ENCODE assay signal across 22 cellular contexts in the genomic region with DNA sequence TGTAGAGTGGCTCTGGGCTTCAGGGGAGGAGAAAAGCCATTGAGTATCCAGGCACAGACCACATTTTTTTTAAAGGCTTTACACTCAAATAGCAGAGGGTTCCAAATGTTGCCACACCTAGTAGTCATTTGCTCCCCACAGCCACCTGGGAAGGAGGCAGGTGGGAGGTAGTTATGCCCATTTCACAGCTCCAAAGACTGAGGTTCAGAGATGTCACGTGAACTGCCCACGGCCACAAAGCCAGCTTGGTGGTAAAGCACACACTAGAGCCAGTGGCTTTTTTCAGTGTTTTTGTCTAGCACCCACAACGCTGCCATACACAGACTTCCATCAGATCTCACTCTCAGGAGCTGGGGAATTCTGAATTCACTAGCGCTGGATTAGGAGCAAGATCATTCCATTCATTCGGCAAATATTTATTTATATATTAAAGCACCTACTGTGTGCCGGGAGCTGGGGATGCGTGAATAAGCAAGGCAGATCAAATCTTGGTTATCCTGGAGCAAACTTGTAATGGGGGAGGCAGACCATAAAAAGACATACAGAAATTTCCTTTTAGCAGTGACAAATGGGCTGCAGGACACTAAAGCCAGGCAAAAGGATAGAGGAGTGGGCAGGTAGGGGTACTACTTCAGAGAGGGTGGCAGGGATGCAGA. TPM values are rescaled to one million over a fixed set of nuclear protein-coding genes. Genes with fewer than 3 reads are reported as not detected.
A peak's percentile ranks its signal among the peaks of the same experiment; 100 is the strongest.
DNase-seq lines count a peak whose midpoint lies in the region; ATAC-seq, FAIRE-seq and TF ChIP-seq lines count a peak whose summit lies in the region.
"Had no signal": no experiment of that assay in that cellular context is flagged by ENCODE, and none has a peak within 500 bp of the region (broad histone marks: within the 10 kb centered on the region; RNA-seq: fewer than 3 reads in every experiment).

No MANE protein-coding gene starts in this region.

- DNase-seq in activated naive CD4-positive, alpha-beta T cell treated with Interleukin-2 at 50 U/mL for 16 hours, result peak; percentile 23
- DNase-seq in activated naive CD4-positive, alpha-beta T cell treated with anti-CD3 and anti-CD28 coated beads, Interleukin-2, amount 50 U/mL, for 72 hours (ENCODE audit: low spot score in 2 of 2), result no peak
- DNase-seq in K562 (ENCODE audit: extremely low read depth in 1 of 4, low spot score in 3 of 4), result no peak
- no peak for DNase-seq in substantia nigra (lab: John Stamatoyannopoulos, UW)
- DNase-seq in activated CD4-positive, alpha-beta T cell treated with anti-CD3 and anti-CD28 coated beads, Interleukin-2, amount 50 U/mL, for 48 hours, result no peak
- no peak for DNase-seq in activated gamma-delta T cell treated with Interleukin-2 at 50 U/mL for 16 hours
- DNase-seq: COR-L47; H9; KBM-7; NCI-H1092 treated with DMSO at 0.1 percent for 48 hours; NCI-H226; NCI-H69; NK-92 treated with Interleukin-12 subunit alpha and Interleukin-12 subunit beta, amount 100 ng/mL, for 24 hours; PC-3; SJCRH30; SW 1271 had no signal

- H4K20me1 ChIP-seq in OCI-LY3 (ENCODE audit: insufficient read depth, low read length) (no peaks in the 10 kb centered on the region), K562 (replicated peaks; ENCODE audit: control insufficient read depth, insufficient read depth, low read length) (no peaks in the 10 kb centered on the region)
- H4K20me1 ChIP-seq: BLaER1 had no signal

- 78% methylated on average over 7 of the region's 7 CpGs for WGBS in K562 (ENCODE audit: insufficient coverage, low coverage, missing lambda C conversion rate)

- no peak for TF ChIP-seq EP300 in K562 (IDR thresholded peaks at IDR 0.05; ENCODE audit: low read length)

- peak overlapping the region; percentile 61 for H3K4me2 ChIP-seq in OCI-LY3 (ENCODE audit: low read length)
- no peak overlapping the region for H3K4me2 ChIP-seq in K562 (ENCODE audit: insufficient read depth, low read length)

- H3K27me3 ChIP-seq in OCI-LY3 (ENCODE audit: low read depth, low read length) (no peaks in the 10 kb centered on the region), K562 (ENCODE audit: control insufficient read depth in 2 of 2, insufficient read depth in 2 of 2, low read length in 2 of 2) (no peaks in the 10 kb centered on the region)
- H3K27me3 ChIP-seq: SJCRH30 had no signal

- H3K9ac ChIP-seq in OCI-LY3 (ENCODE audit: low read length), result peak overlapping the region; percentile 34
- H3K9ac ChIP-seq in K562 (ENCODE audit: insufficient read depth in 1 of 2, low read depth in 2 of 2, low read length in 2 of 2), result no peak overlapping the region
- H3K9ac ChIP-seq: BLaER1 had no signal

- H3K79me2 ChIP-seq in OCI-LY3 (ENCODE audit: low read length) (peaks cover 97% of the 10 kb centered on the region), K562 (ENCODE audit: control insufficient read depth, insufficient read depth, low read length) (peaks cover 51% of the 10 kb centered on the region)

- H3K9me3 ChIP-seq in OCI-LY3 (ENCODE audit: insufficient read depth, low read length) (no peaks in the 10 kb centered on the region), K562 (replicated peaks; ENCODE audit: control insufficient read depth, insufficient read depth, low read depth, low read length) (no peaks in the 10 kb centered on the region)
- H3K9me3 ChIP-seq: BLaER1, SJCRH30 had no signal

- FAIRE-seq in K562 (lab: Jason Lieb, UNC), result no peak
- FAIRE-seq: GM19239, HTR-8/SVneo had no signal

- ATAC-seq in activated naive CD4-positive, alpha-beta T cell treated with anti-CD3 and anti-CD28 coated beads, Interleukin-2, amount 50 U/mL, for 72 hours, result no peak
- ATAC-seq in K562, result no peak
- no peak for ATAC-seq in GM21528 (IDR thresholded peaks at IDR 0.05; ENCODE audit: low FRiP score, unreplicated experiment)
- ATAC-seq: PC-3 had no signal

- TF ChIP-seq CTCF in OCI-LY3 (IDR thresholded peaks at IDR 0.05; ENCODE audit: low read depth, low read length), result no peak
- TF ChIP-seq CTCF in K562 (IDR thresholded peaks at IDR 0.05 in 2 of 3, conservative IDR thresholded peaks at IDR 0.05 in 1 of 3; ENCODE audit: insufficient read depth in 2 of 3, low read depth in 1 of 3, low read length in 3 of 3), result no peak

- TF ChIP-seq POLR2A in K562 (conservative IDR thresholded peaks at IDR 0.05), result no peak

- no peak for TF ChIP-seq RAD21 in K562 (CRISPR knock-in tag; conservative IDR thresholded peaks at IDR 0.05 in 1 of 2, IDR thresholded peaks at IDR 0.05 in 1 of 2)

- H3K4me3 ChIP-seq in OCI-LY3 (ENCODE audit: low read length), result peak overlapping the region; percentile 39
- H3K4me3 ChIP-seq in K562, result no peak overlapping the region
- H3K4me3 ChIP-seq: BLaER1, SJCRH30 had no signal

- in situ Hi-C loops in K562 (cut with MboI), result no loop called here

- CTCF ChIA-PET in K562 (lab: Yijun Ruan, JAX; ENCODE audit: low intra/inter-chr PET ratio), result no interaction called here

- H3K4me1 ChIP-seq in OCI-LY3 (ENCODE audit: low read length) (peaks cover 77% of the 10 kb centered on the region), K562 (replicated peaks in 1 of 2; ENCODE audit: control insufficient read depth in 2 of 2, insufficient read depth in 2 of 2, low read length in 2 of 2) (peaks cover 14 to 37% of the 10 kb centered on the region in 2 experiments; a peak in 4 of 5 replicates)

- no TSS peak for BruUV-seq in K562 (replicated peaks; lab: Mats Ljungman, UMichigan)

- H3K27ac ChIP-seq in OCI-LY3 (ENCODE audit: low read length) (peak overlapping the region; percentile 73), K562 (ENCODE audit: extremely low read depth, low read depth, low read length) (no peak overlapping the region), substantia nigra (ENCODE audit: low read depth, low read length, poor library complexity, severe bottlenecking) (peak overlapping the region; percentile 91)
- H3K27ac ChIP-seq: BLaER1, HL-60, SJCRH30 had no signal

- POLR2A ChIA-PET in K562 (lab: Yijun Ruan, JAX), result no interaction called here

- no peak overlapping the region for H3K27ac Mint-ChIP-seq in activated naive CD4-positive, alpha-beta T cell treated with anti-CD3 and anti-CD28 coated beads, Interleukin-2, amount 50 U/mL, for 72 hours

- H2AFZ ChIP-seq in OCI-LY3 (ENCODE audit: low read depth, low read length) (no peak overlapping the region), K562 (ENCODE audit: low read depth, low read length) (no peak overlapping the region)

- H3K9me3 Mint-ChIP-seq in activated naive CD4-positive, alpha-beta T cell treated with anti-CD3 and anti-CD28 coated beads, Interleukin-2, amount 50 U/mL, for 72 hours, result no peaks in the 10 kb centered on the region
- H3K9me3 Mint-ChIP-seq: H9 had no signal

- intact Hi-C loops in K562 (cut with micrococcal nuclease), result no loop called here

- H3K36me3 Mint-ChIP-seq in activated naive CD4-positive, alpha-beta T cell treated with anti-CD3 and anti-CD28 coated beads, Interleukin-2, amount 50 U/mL, for 72 hours, result no peaks in the 10 kb centered on the region

- H3K9me1 ChIP-seq in K562 (ENCODE audit: control insufficient read depth, insufficient read depth, low read length), result no peaks in the 10 kb centered on the region

- H3K36me3 ChIP-seq in OCI-LY3 (replicated peaks; ENCODE audit: low read depth, low read length) (peaks cover 8% of the 10 kb centered on the region), K562 (ENCODE audit: control insufficient read depth, insufficient read depth, low read length) (peaks cover 7% of the 10 kb centered on the region; the same call in 1 of the 3 replicates)
- H3K36me3 ChIP-seq: BLaER1, SJCRH30 had no signal

TF ChIP-seq in K562, 482 proteins besides CTCF, POLR2A, EP300 and RAD21:
- TF ChIP-seq RBM25 (IDR thresholded peaks at IDR 0.05; ENCODE audit: low read depth, low read length, severe bottlenecking) (peak; percentile 86), RCOR1 (IDR thresholded peaks at IDR 0.05; ENCODE audit: borderline replicate concordance in 1 of 2, low read depth in 2 of 2, low read length in 2 of 2) (0 out of 4 replicates have a peak, but pooled peaks of 1 of the 2 experiments have one; percentile 5), ZKSCAN1 (IDR thresholded peaks at IDR 0.05; ENCODE audit: low read depth, low read length) (peak; percentile 97), SMARCA5 (IDR thresholded peaks at IDR 0.05) (0 out of 2 replicates have a peak, but pooled peaks have one; percentile 14), SIN3A (IDR thresholded peaks at IDR 0.05; ENCODE audit: borderline replicate concordance in 2 of 2, control insufficient read depth in 1 of 2, low read depth in 2 of 2, low read length in 2 of 2) (no peak), ZFP1 (CRISPR knock-in tag; IDR thresholded peaks at IDR 0.05) (no peak), KDM1A (IDR thresholded peaks at IDR 0.05) (peak in 1 of 2 experiments; percentile 61; a peak in 2 of 4 replicates), BCOR (IDR thresholded peaks at IDR 0.05) (peak; percentile 63)

RNA-seq across cellular contexts. Expression of a gene that starts 7.4 kb away (rescaled TPM):
- 1 to 10 TPM; 4.7 to 5.2 TPM for total RNA-seq in activated naive CD4-positive, alpha-beta T cell treated with anti-CD3 and anti-CD28 coated beads, Interleukin-2, amount 50 U/mL, for 72 hours
- total RNA-seq in K562 (2011; cell fraction: chromatin; rRNA removed; ENCODE audit: low replicate concordance), result 13.7 and 31.3 TPM in 2 replicates
- total RNA-seq in K562 (2011; cell fraction: nucleolus; rRNA removed), result 20.9 and 25.0 TPM in 2 replicates
- 17.4 and 19.4 TPM in 2 replicates for total RNA-seq in K562 (2011; cell fraction: nucleoplasm; rRNA removed)
- 9.0 and 10.1 TPM in 2 replicates for total RNA-seq in K562 (2014; rRNA removed)
- 1.1 and 2.0 TPM in 2 replicates for total RNA-seq in K562 (2014; rRNA removed; fragmentation: Illumina TruSeq; extraction: Trizol)
- total RNA-seq in K562 (2015; rRNA removed; fragmentation: Illumina TruSeq; extraction: Trizol), result 3.0 and 3.5 TPM in 2 replicates
- 14.1 and 17.1 TPM in 2 replicates for total RNA-seq in K562 (2021)
- 3.0 and 5.3 TPM in 2 replicates for polyA plus RNA-seq in K562 (2011; rRNA removed)
- polyA plus RNA-seq in K562 (2011; cell fraction: cytosol; rRNA removed), result 3.4 and 4.9 TPM in 2 replicates
- 39.6 and 62.6 TPM in 2 replicates for polyA plus RNA-seq in K562 (2011; cell fraction: nucleus; rRNA removed)
- polyA plus RNA-seq in K562 (2012), result 10.1 and 16.2 TPM in 2 replicates
- polyA plus RNA-seq in K562 (2014; fragmentation: Illumina TruSeq; extraction: Trizol), result 5.1 and 6.2 TPM in 2 replicates
- under 1 TPM; 0.31 TPM for polyA plus RNA-seq in K562 (2014; fragmentation: Nextera tagmentation; extraction: Ambion mirVana)
- polyA plus RNA-seq in K562 (2014; rRNA removed), result 10.4 and 10.5 TPM in 2 replicates
- 0.84 and 1.2 TPM in 2 replicates for polyA minus RNA-seq in K562 (2011; rRNA and poly(A)+ RNA removed)
- 3.1 and 3.9 TPM in 2 replicates for polyA minus RNA-seq in K562 (2011; cell fraction: cytosol; rRNA and poly(A)+ RNA removed)
- polyA minus RNA-seq in K562 (2011; cell fraction: nucleus; rRNA and poly(A)+ RNA removed), result 14.1 and 15.1 TPM in 2 replicates
